Comparison of ENCODE assay signal across 1 cellular context in the genomic region with DNA sequence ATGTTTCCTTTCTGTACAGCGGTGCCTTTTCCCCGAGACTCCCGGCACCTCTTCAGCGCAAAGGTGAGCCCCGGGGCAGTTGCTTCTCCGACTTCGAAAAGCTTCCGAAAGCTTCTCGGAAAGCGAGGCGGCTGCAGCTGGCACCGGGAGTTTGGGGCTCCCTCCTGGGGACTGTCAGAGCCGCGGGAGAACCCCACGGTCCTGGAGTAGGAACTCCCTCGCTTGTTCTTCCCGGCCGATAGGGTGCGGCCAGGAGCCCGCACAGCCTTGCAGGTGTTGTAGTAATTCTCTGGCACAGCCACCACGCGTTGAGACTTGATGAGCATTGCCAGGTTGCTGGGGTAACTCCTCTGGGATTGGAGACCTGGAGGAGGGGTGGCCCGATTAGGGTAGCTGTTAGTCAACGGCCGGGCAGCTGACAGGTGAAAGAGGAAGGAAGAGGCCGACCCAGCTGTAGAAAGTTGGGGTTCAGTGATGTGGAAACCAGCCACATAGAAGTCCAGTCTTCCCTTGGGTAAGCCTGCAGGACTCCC.
TF ChIP-seq lines count a peak whose summit lies in the region.

No MANE protein-coding gene starts in this region.

TF ChIP-seq in HepG2, 621 proteins besides CTCF, POLR2A, EP300 and RAD21 (continued from another document and continues in another):
- TF ChIP-seq, protein P1, sequence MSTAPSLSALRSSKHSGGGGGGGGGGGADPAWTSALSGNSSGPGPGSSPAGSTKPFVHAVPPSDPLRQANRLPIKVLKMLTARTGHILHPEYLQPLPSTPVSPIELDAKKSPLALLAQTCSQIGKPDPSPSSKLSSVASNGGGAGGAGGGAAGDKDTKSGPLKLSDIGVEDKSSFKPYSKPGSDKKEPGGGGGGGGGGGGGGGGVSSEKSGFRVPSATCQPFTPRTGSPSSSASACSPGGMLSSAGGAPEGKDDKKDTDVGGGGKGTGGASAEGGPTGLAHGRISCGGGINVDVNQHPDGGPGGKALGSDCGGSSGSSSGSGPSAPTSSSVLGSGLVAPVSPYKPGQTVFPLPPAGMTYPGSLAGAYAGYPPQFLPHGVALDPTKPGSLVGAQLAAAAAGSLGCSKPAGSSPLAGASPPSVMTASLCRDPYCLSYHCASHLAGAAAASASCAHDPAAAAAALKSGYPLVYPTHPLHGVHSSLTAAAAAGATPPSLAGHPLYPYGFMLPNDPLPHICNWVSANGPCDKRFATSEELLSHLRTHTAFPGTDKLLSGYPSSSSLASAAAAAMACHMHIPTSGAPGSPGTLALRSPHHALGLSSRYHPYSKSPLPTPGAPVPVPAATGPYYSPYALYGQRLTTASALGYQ (CRISPR knock-in tag; IDR thresholded peaks at IDR 0.05) = no peak
- TF ChIP-seq, protein P2, sequence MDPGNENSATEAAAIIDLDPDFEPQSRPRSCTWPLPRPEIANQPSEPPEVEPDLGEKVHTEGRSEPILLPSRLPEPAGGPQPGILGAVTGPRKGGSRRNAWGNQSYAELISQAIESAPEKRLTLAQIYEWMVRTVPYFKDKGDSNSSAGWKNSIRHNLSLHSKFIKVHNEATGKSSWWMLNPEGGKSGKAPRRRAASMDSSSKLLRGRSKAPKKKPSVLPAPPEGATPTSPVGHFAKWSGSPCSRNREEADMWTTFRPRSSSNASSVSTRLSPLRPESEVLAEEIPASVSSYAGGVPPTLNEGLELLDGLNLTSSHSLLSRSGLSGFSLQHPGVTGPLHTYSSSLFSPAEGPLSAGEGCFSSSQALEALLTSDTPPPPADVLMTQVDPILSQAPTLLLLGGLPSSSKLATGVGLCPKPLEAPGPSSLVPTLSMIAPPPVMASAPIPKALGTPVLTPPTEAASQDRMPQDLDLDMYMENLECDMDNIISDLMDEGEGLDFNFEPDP (CRISPR knock-in tag; conservative IDR thresholded peaks at IDR 0.05) = no peak
- TF ChIP-seq SP140L (CRISPR knock-in tag; IDR thresholded peaks at IDR 0.05; ENCODE audit: borderline replicate concordance) = no peak; the same call in 1 of the 2 replicates
- no peak for TF ChIP-seq LCORL (IDR thresholded peaks at IDR 0.05)
- TF ChIP-seq LCORL (CRISPR knock-in tag; IDR thresholded peaks at IDR 0.05) = peak; percentile 53; the same call in 1 of the 2 replicates
- 0 out of 2 replicates have a peak, but pooled peaks have one; percentile 8 for TF ChIP-seq FOXK1 (CRISPR knock-in tag; IDR thresholded peaks at IDR 0.05; ENCODE audit: borderline replicate concordance, low read depth)
- TF ChIP-seq MTA1 (CRISPR knock-in tag; IDR thresholded peaks at IDR 0.05; ENCODE audit: borderline replicate concordance) = no peak
- TF ChIP-seq NCOR1 (IDR thresholded peaks at IDR 0.05; ENCODE audit: borderline replicate concordance, low read length) = no peak
- peak; percentile 75; the same call in 1 of the 2 replicates for TF ChIP-seq ZFP41 (CRISPR knock-in tag; IDR thresholded peaks at IDR 0.05; ENCODE audit: borderline replicate concordance)
- no peak for TF ChIP-seq ZNF367 (CRISPR knock-in tag; IDR thresholded peaks at IDR 0.05; ENCODE audit: borderline replicate concordance)
- 0 out of 2 replicates have a peak, but pooled peaks have one; percentile 7 for TF ChIP-seq BHLHE40 (IDR thresholded peaks at IDR 0.05; ENCODE audit: low read length)
- 0 out of 2 replicates have a peak, but pooled peaks have one; percentile 46 for TF ChIP-seq HIVEP1 (CRISPR knock-in tag; IDR thresholded peaks at IDR 0.05)
- no peak for TF ChIP-seq ZNF672 (CRISPR knock-in tag; IDR thresholded peaks at IDR 0.05)
- no peak; the same call in 1 of the 2 replicates for TF ChIP-seq IRX3 (CRISPR knock-in tag; IDR thresholded peaks at IDR 0.05; ENCODE audit: borderline replicate concordance, low read depth)
- no peak for TF ChIP-seq AKAP8 (CRISPR knock-in tag; IDR thresholded peaks at IDR 0.05)
- no peak for TF ChIP-seq SP4 (CRISPR knock-in tag; IDR thresholded peaks at IDR 0.05)
- TF ChIP-seq ZNF224 (CRISPR knock-in tag; IDR thresholded peaks at IDR 0.05) = no peak
- TF ChIP-seq PHB2 (IDR thresholded peaks at IDR 0.05; ENCODE audit: partially characterized antibody) = no peak
- TF ChIP-seq SOX13 (IDR thresholded peaks at IDR 0.05) = no peak
- 0 out of 4 replicates have a peak, but pooled peaks of 1 of the 2 experiments have one; percentile 9 for TF ChIP-seq SOX13 (CRISPR knock-in tag; conservative IDR thresholded peaks at IDR 0.05 in 1 of 2, IDR thresholded peaks at IDR 0.05 in 1 of 2)
- TF ChIP-seq SNAI1 (CRISPR knock-in tag; IDR thresholded peaks at IDR 0.05; ENCODE audit: borderline replicate concordance) = 0 out of 2 replicates have a peak, but pooled peaks have one; percentile 75
- TF ChIP-seq ZHX2 (IDR thresholded peaks at IDR 0.05; ENCODE audit: low read depth) = no peak
- peak; percentile 63; the same call in 1 of the 2 replicates for TF ChIP-seq ZHX2 (CRISPR knock-in tag; IDR thresholded peaks at IDR 0.05; ENCODE audit: borderline replicate concordance)
- TF ChIP-seq CREB1 (IDR thresholded peaks at IDR 0.05) = no peak
- no peak for TF ChIP-seq CREB1 (CRISPR knock-in tag; IDR thresholded peaks at IDR 0.05)
- TF ChIP-seq, protein P3, sequence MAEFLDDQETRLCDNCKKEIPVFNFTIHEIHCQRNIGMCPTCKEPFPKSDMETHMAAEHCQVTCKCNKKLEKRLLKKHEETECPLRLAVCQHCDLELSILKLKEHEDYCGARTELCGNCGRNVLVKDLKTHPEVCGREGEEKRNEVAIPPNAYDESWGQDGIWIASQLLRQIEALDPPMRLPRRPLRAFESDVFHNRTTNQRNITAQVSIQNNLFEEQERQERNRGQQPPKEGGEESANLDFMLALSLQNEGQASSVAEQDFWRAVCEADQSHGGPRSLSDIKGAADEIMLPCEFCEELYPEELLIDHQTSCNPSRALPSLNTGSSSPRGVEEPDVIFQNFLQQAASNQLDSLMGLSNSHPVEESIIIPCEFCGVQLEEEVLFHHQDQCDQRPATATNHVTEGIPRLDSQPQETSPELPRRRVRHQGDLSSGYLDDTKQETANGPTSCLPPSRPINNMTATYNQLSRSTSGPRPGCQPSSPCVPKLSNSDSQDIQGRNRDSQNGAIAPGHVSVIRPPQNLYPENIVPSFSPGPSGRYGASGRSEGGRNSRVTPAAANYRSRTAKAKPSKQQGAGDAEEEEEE (CRISPR knock-in tag; IDR thresholded peaks at IDR 0.05; ENCODE audit: borderline replicate concordance) = no peak
- TF ChIP-seq ONECUT2 (CRISPR knock-in tag; IDR thresholded peaks at IDR 0.05) = no peak
- no peak for TF ChIP-seq CREM (IDR thresholded peaks at IDR 0.05)
- TF ChIP-seq CREM (CRISPR knock-in tag; IDR thresholded peaks at IDR 0.05) = no peak
- TF ChIP-seq HDAC2 (CRISPR knock-in tag; IDR thresholded peaks at IDR 0.05) = peak; percentile 43; the same call in 1 of the 2 replicates
- peak; percentile 80 for TF ChIP-seq ZNF512 (CRISPR knock-in tag; IDR thresholded peaks at IDR 0.05)
- no peak for TF ChIP-seq SOX6 (IDR thresholded peaks at IDR 0.05)
- TF ChIP-seq SOX6 (CRISPR knock-in tag; IDR thresholded peaks at IDR 0.05) = peak; percentile 47; the same call in 1 of the 2 replicates
- TF ChIP-seq ZNF547 (CRISPR knock-in tag; IDR thresholded peaks at IDR 0.05) = no peak
- 0 out of 2 replicates have a peak, but pooled peaks have one; percentile 3 for TF ChIP-seq E2F2 (CRISPR knock-in tag; IDR thresholded peaks at IDR 0.05; ENCODE audit: borderline replicate concordance)
- no peak for TF ChIP-seq KDM4B (CRISPR knock-in tag; IDR thresholded peaks at IDR 0.05)
- TF ChIP-seq, protein P4, sequence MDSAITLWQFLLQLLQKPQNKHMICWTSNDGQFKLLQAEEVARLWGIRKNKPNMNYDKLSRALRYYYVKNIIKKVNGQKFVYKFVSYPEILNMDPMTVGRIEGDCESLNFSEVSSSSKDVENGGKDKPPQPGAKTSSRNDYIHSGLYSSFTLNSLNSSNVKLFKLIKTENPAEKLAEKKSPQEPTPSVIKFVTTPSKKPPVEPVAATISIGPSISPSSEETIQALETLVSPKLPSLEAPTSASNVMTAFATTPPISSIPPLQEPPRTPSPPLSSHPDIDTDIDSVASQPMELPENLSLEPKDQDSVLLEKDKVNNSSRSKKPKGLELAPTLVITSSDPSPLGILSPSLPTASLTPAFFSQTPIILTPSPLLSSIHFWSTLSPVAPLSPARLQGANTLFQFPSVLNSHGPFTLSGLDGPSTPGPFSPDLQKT (CRISPR knock-in tag; IDR thresholded peaks at IDR 0.05; ENCODE audit: borderline replicate concordance) = no peak
- TF ChIP-seq ETV5 (CRISPR knock-in tag; IDR thresholded peaks at IDR 0.05; ENCODE audit: borderline replicate concordance) = 0 out of 2 replicates have a peak, but pooled peaks have one; percentile 14
- TF ChIP-seq ZC3H13 (CRISPR knock-in tag; IDR thresholded peaks at IDR 0.05) = no peak
- TF ChIP-seq ERF (CRISPR knock-in tag; IDR thresholded peaks at IDR 0.05) = 0 out of 2 replicates have a peak, but pooled peaks have one; percentile 6
- TF ChIP-seq, protein P5, sequence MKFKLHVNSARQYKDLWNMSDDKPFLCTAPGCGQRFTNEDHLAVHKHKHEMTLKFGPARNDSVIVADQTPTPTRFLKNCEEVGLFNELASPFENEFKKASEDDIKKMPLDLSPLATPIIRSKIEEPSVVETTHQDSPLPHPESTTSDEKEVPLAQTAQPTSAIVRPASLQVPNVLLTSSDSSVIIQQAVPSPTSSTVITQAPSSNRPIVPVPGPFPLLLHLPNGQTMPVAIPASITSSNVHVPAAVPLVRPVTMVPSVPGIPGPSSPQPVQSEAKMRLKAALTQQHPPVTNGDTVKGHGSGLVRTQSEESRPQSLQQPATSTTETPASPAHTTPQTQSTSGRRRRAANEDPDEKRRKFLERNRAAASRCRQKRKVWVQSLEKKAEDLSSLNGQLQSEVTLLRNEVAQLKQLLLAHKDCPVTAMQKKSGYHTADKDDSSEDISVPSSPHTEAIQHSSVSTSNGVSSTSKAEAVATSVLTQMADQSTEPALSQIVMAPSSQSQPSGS (CRISPR knock-in tag; IDR thresholded peaks at IDR 0.05) = peak; percentile 16; the same call in 1 of the 2 replicates
- TF ChIP-seq GABPA (IDR thresholded peaks at IDR 0.05; ENCODE audit: low read depth, low read length) = no peak
- no peak for TF ChIP-seq GABPA (CRISPR knock-in tag; IDR thresholded peaks at IDR 0.05; ENCODE audit: low read depth)
- peak; percentile 78; the same call in 1 of the 2 replicates for TF ChIP-seq ZNF619 (CRISPR knock-in tag; IDR thresholded peaks at IDR 0.05)
